32 cellular contexts compared by ENCODE assay signal in the genomic region with DNA sequence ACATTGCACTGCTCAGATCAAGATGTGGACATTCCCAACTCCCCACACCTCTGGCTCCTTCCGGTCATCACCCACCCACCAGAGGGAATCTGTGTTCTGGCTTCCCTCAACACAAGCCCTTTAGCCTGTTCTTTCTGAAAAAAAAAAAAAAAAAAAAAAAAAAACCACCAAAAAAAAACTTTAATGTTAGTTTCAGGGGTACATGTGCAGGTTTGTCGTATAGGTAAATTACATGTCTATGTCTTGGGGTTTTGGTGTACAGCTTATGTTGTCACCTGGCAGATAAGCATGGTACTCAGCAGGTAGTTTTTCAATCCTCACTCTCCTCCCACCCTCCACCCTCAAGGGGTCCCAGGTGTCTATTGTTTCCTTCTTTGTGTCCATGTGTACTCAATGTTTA.
"Had no signal": no experiment of that assay in that cellular context is flagged by ENCODE, and none has a peak within 500 bp of the region (broad histone marks: within the 10 kb centered on the region; RNA-seq: fewer than 3 reads in every experiment).

No MANE protein-coding gene starts in this region.

- ATAC-seq: activated CD4-positive, alpha-beta T cell treated with anti-CD3 and anti-CD28 coated beads for 36 hours; activated CD4-positive, CD25-positive, alpha-beta regulatory T cell treated with anti-CD3 and anti-CD28 coated beads, Interleukin-2, amount 50 U/mL, for 24 hours; activated CD8-positive, alpha-beta T cell treated with anti-CD3 and anti-CD28 coated beads, Interleukin-2, amount 10 ng/mL, durations not matched to agents 7 days and 5 days; PC-3; WTC11 had no signal

- H3K9me3 ChIP-seq: ascending aorta, colonic mucosa, Peyer's patch, SJSA1, SK-N-SH had no signal

- H3K4me3 ChIP-seq: ascending aorta, cardiac muscle cell, colonic mucosa, Peyer's patch, SJSA1 had no signal

- H3K9ac ChIP-seq: KMS-11, SK-N-SH had no signal

- H3K27me3 ChIP-seq: ascending aorta, cardiac muscle cell, colonic mucosa, Peyer's patch had no signal

- H3K4me2 ChIP-seq: KMS-11, SK-N-SH had no signal

- H3K36me3 ChIP-seq: ascending aorta, cardiac muscle cell, colonic mucosa, Peyer's patch, SJSA1 had no signal

- H3K27ac ChIP-seq: ascending aorta, cardiac muscle cell, KMS-11, Peyer's patch, SJSA1 had no signal

- DNase-seq: activated CD4-positive, alpha-beta T cell treated with anti-CD3 and anti-CD28 coated beads for 36 hours; activated CD4-positive, alpha-beta T cell treated with anti-CD3 and anti-CD28 coated beads, Interleukin-2, amount 10 ng/mL, durations not matched to agents 7 days and 5 days; activated CD4-positive, alpha-beta T cell treated with anti-CD3 and anti-CD28 coated beads, Interleukin-2, amount 50 U/mL, for 48 hours; activated CD8-positive, alpha-beta T cell treated with anti-CD3 and anti-CD28 coated beads, Interleukin-2, amount 10 ng/mL, durations not matched to agents 7 days and 5 days; activated gamma-delta T cell; activated naive CD4-positive, alpha-beta T cell treated with Interleukin-2 at 50 U/mL for 16 hours; activated naive CD8-positive, alpha-beta T cell treated with anti-CD3 and anti-CD28 coated beads, Interleukin-2, amount 10 ng/mL, durations not matched to agents 7 days and 5 days; activated T-cell treated with anti-CD3 and anti-CD28 coated beads, Interleukin-2, amount 50 U/mL, for 24 hours; amygdala; colonic mucosa; MM.1S; MV-4-11; NCI-H1092; NCI-H1436; NCI-H187; NCI-H2081 treated with DMSO at 0.1 percent for 48 hours; NCI-H2171; NCI-H446 treated with DMSO at 0.1 percent for 48 hours; NCI-H524 treated with DMSO at 0.1 percent for 48 hours; NCI-H82; NK-92 treated with Interleukin-12 subunit alpha and Interleukin-12 subunit beta, amount 100 ng/mL, for 24 hours; PC-3; Peyer's patch; RPMI8226; SHP77 treated with DMSO at 0.1 percent for 48 hours; SK-N-SH had no signal
